Comparison of ENCODE assay signal across 21 cellular contexts in the genomic region with DNA sequence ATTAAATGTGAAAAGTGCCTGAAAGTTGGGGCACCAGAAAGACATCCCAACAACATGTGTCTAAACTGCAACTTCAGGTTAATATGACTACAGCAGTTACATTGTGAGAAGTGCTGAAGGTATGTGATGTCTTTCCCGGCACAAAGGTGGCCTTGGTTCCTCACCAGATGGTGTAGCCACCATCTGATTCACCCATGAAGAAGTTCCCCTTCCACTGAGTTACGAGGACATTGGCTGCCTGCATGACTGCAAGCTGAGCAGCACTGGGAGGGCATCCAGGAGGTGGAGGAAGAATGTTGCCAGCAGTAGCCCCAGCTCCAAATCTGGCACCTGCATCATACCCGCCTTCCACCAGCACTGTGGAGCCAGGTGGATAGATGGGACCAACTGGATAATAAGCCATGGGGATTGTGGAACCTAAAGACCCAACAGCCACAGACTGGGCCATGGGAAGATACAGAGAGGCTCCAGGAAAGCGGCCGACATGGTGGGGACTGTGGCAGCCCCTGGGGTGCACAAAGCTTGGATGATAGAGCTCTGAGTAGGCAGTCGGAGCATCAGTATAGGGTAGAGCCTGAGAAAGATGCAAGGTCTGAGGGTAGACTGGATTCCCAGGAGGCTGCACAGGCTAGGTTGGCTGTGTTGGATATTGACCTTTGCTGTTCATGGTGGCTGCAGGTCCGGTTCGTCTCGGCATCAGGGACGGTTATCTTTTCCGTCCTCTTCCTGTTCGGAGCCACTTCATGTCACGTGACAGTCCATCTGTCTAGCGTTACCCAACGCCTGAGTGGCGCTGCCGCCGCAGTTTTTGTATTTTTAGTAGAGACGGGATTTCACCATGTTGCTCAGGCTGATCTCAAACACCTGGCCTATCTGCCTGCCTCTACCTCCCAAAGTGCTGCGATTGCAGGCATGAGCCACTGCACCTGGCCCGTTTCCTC. TPM values are rescaled to one million over a fixed set of nuclear protein-coding genes. Genes with fewer than 3 reads are reported as not detected.
DNase-seq lines count a peak whose midpoint lies in the region; ATAC-seq and TF ChIP-seq lines count a peak whose summit lies in the region.
"Had no signal": no experiment of that assay in that cellular context is flagged by ENCODE, and none has a peak within 500 bp of the region (broad histone marks: within the 10 kb centered on the region; RNA-seq: fewer than 3 reads in every experiment).

No MANE protein-coding gene starts in this region.

- no peak for TF ChIP-seq CTCF in left ventricle myocardium inferior (IDR thresholded peaks at IDR 0.05; ENCODE audit: borderline replicate concordance)
- no peak for TF ChIP-seq CTCF in WTC11 (IDR thresholded peaks at IDR 0.05)
- TF ChIP-seq CTCF in lower lobe of right lung (IDR thresholded peaks at IDR 0.05) = no peak

- peak; percentile 14 to 34 for ATAC-seq in left cardiac atrium
- no peak; the same call in 1 of the 2 replicates for ATAC-seq in WTC11
- ATAC-seq in lower lobe of right lung = peak; percentile 11 to 25
- no peak for ATAC-seq in stimulated activated naive CD8-positive, alpha-beta T cell treated with anti-CD3 and anti-CD28 coated beads, Interleukin-15, Interleukin-2, amounts not matched to agents 100 U/mL and 50 U/mL, for 24 hours
- no peak for ATAC-seq in GM21447 (IDR thresholded peaks at IDR 0.05; ENCODE audit: unreplicated experiment)

- H3K27me3 ChIP-seq in left ventricle myocardium inferior (ENCODE audit: low read depth) (no peaks in the 10 kb centered on the region), lower lobe of right lung (ENCODE audit: low read depth) (no peaks in the 10 kb centered on the region)

- no peak overlapping the region for H3K4me3 Mint-ChIP-seq in WTC11
- H3K4me3 Mint-ChIP-seq: CD4-positive, CD25-positive, alpha-beta regulatory T cell had no signal

- POLR2A ChIA-PET in WTC11 (lab: Charles Lee) = interaction anchor here (0.6 kb wide), 1 partner anchor 387 kb away, joined by 3 read pairs; no protein-coding TSS in a partner anchor

- DNase-seq in left cardiac atrium (no peak), left ventricle myocardium inferior (no peak), WTC11 (ENCODE audit: low spot score) (no peak), lower lobe of right lung (no peak), anterior cingulate cortex (lab: John Stamatoyannopoulos, UW) (no peak), NCI-H1092 (lab: John Stamatoyannopoulos, UW) (no peak)
- no peak for DNase-seq in stimulated activated naive CD8-positive, alpha-beta T cell treated with anti-CD3 and anti-CD28 coated beads, Interleukin-15, Interleukin-2, amounts not matched to agents 100 U/mL and 50 U/mL, for 24 hours
- DNase-seq: 8988T; CD4-positive, CD25-positive, alpha-beta regulatory T cell; DMS153; Kasumi-1; NCI-H1105; NCI-H1436 treated with DMSO at 0.1 percent for 48 hours; NCI-H187 treated with DMSO at 0.1 percent for 48 hours; NCI-H446; NCI-H524 treated with DMSO at 0.1 percent for 48 hours; NCI-H774; SHP77 treated with DMSO at 0.1 percent for 48 hours had no signal

- CTCF ChIA-PET in WTC11 (lab: Charles Lee) = interaction anchor here (0.6 kb wide), 1 partner anchor 11 kb away, joined by 4 read pairs; no protein-coding TSS in a partner anchor

- H3K4me1 ChIP-seq in left ventricle myocardium inferior (no peaks in the 10 kb centered on the region), lower lobe of right lung (no peaks in the 10 kb centered on the region)

- no peak overlapping the region for H3K4me3 ChIP-seq in left ventricle myocardium inferior
- no peak overlapping the region for H3K4me3 ChIP-seq in lower lobe of right lung

- no peaks in the 10 kb centered on the region for H3K9me3 Mint-ChIP-seq in WTC11
- H3K9me3 Mint-ChIP-seq: CD4-positive, CD25-positive, alpha-beta regulatory T cell had no signal

- intact Hi-C loops in left cardiac atrium (cut with DNase I) = no loop called here
- intact Hi-C loops in left ventricle myocardium inferior (cut with micrococcal nuclease) = no loop called here
- intact Hi-C loops in lower lobe of right lung (cut with DNase I) = no loop called here

- H3K27me3 Mint-ChIP-seq in WTC11 (ENCODE audit: low read depth) = no peaks in the 10 kb centered on the region

- H3K36me3 ChIP-seq in left ventricle myocardium inferior (peaks cover 25% of the 10 kb centered on the region), lower lobe of right lung (peaks cover 19% of the 10 kb centered on the region)

- H3K9me3 ChIP-seq in left ventricle myocardium inferior (replicated peaks) (no peaks in the 10 kb centered on the region), lower lobe of right lung (no peaks in the 10 kb centered on the region)

- H3K27ac ChIP-seq in left ventricle myocardium inferior (replicated peaks) (no peak overlapping the region), lower lobe of right lung (no peak overlapping the region)
- H3K27ac ChIP-seq: HL-60, RWPE1 had no signal

- peaks cover 7% of the 10 kb centered on the region; the same call in 1 of the 2 replicates for H3K4me1 Mint-ChIP-seq in WTC11
- H3K4me1 Mint-ChIP-seq: CD4-positive, CD25-positive, alpha-beta regulatory T cell had no signal

- peak overlapping the region; percentile 54; the same call in 1 of the 2 replicates for H3K27ac Mint-ChIP-seq in WTC11
- H3K27ac Mint-ChIP-seq: CD4-positive, CD25-positive, alpha-beta regulatory T cell had no signal

- peaks cover 10% of the 10 kb centered on the region for H3K36me3 Mint-ChIP-seq in WTC11

TF ChIP-seq in WTC11, 78 proteins besides CTCF, POLR2A, EP300 and RAD21:
- TF ChIP-seq, protein P1, sequence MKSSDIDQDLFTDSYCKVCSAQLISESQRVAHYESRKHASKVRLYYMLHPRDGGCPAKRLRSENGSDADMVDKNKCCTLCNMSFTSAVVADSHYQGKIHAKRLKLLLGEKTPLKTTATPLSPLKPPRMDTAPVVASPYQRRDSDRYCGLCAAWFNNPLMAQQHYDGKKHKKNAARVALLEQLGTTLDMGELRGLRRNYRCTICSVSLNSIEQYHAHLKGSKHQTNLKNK (CRISPR knock-in tag; IDR thresholded peaks at IDR 0.05) = no peak
- TF ChIP-seq, protein P2, sequence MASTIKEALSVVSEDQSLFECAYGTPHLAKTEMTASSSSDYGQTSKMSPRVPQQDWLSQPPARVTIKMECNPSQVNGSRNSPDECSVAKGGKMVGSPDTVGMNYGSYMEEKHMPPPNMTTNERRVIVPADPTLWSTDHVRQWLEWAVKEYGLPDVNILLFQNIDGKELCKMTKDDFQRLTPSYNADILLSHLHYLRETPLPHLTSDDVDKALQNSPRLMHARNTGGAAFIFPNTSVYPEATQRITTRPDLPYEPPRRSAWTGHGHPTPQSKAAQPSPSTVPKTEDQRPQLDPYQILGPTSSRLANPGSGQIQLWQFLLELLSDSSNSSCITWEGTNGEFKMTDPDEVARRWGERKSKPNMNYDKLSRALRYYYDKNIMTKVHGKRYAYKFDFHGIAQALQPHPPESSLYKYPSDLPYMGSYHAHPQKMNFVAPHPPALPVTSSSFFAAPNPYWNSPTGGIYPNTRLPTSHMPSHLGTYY (CRISPR knock-in tag; IDR thresholded peaks at IDR 0.05) = 0 out of 2 replicates have a peak, but pooled peaks have one; percentile 27
- TF ChIP-seq, protein P3, sequence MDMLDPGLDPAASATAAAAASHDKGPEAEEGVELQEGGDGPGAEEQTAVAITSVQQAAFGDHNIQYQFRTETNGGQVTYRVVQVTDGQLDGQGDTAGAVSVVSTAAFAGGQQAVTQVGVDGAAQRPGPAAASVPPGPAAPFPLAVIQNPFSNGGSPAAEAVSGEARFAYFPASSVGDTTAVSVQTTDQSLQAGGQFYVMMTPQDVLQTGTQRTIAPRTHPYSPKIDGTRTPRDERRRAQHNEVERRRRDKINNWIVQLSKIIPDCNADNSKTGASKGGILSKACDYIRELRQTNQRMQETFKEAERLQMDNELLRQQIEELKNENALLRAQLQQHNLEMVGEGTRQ (CRISPR knock-in tag; IDR thresholded peaks at IDR 0.05) = peak; percentile 34; the same call in 1 of the 2 replicates

RNA-seq across cellular contexts. Expression of a gene that starts 36.9 kb away (rescaled TPM):
- 10 to 100 TPM; 59.2 to 63.2 TPM for total RNA-seq in left cardiac atrium
- total RNA-seq in left ventricle myocardium inferior = 71.2 TPM
- 172 to 181 TPM (median 172 TPM) in 3 replicates for total RNA-seq in WTC11 (2021)
- total RNA-seq in lower lobe of right lung = 70.1 TPM

Comparison
In these comparisons a context has a peak if more than half of its experiments do, and no peak if none do; other contexts are left out.
1. ATAC-seq: peak in left cardiac atrium (2 of 2) and lower lobe of right lung (2 of 2); none in WTC11 (single experiment), stimulated activated naive CD8-positive, alpha-beta T cell treated with anti-CD3 and anti-CD28 coated beads, Interleukin-15, Interleukin-2, amounts not matched to agents 100 U/mL and 50 U/mL, for 24 hours (single experiment) and GM21447 (single experiment).